In the genomic region with DNA sequence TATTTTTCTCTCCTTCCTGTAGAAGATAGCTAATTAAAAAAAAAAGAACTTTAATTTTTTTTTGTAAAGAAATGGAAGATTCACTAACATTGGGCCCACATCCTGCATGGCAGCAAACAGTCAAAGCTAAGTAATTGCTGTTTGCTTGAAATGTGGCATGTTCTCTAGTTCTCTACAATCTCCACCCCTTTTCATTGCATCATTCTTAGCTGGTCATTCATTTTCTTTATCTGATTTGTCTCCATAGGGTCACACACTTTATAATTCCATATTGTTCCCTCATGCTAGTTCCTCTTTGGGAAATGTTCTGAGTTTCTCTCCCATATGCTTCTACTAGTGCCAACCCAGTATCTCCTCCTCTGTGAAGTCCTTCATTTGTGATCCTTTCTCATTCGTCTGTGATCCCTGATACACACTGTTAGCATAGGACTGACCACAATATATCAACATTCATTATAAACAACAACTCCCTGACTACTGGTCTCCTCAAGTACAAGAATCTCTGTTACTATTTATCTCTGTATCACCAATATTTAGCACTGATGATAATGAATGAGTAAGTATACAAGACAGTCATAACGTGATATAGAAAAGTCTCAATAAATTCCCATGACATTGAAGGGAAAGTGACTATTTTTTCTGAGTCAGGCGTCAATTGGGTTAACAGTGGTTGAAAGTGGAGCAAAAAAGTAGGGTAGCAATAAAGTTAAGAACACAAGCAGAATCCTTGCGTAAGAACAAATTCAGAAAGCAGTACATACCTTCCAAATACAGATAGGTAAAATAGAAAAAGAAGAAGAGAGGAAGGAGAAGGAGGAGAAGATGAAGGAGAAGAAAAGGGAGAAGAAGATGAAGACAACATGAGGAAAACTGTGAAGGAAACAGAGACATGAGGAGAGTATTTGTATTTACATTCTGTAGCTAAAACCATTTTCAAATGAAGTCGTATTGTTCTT, we compare ENCODE assay signal across 1 cellular context.
TF ChIP-seq lines count a peak whose summit lies in the region.

No MANE protein-coding gene starts in this region.

TF ChIP-seq in K562, 482 proteins besides CTCF, POLR2A, EP300 and RAD21 (continued from another document and continues in another):
- no peak for TF ChIP-seq SRSF1 (IDR thresholded peaks at IDR 0.05; ENCODE audit: low read depth, low read length)
- TF ChIP-seq, protein P1, sequence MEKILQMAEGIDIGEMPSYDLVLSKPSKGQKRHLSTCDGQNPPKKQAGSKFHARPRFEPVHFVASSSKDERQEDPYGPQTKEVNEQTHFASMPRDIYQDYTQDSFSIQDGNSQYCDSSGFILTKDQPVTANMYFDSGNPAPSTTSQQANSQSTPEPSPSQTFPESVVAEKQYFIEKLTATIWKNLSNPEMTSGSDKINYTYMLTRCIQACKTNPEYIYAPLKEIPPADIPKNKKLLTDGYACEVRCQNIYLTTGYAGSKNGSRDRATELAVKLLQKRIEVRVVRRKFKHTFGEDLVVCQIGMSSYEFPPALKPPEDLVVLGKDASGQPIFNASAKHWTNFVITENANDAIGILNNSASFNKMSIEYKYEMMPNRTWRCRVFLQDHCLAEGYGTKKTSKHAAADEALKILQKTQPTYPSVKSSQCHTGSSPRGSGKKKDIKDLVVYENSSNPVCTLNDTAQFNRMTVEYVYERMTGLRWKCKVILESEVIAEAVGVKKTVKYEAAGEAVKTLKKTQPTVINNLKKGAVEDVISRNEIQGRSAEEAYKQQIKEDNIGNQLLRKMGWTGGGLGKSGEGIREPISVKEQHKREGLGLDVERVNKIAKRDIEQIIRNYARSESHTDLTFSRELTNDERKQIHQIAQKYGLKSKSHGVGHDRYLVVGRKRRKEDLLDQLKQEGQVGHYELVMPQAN (IDR thresholded peaks at IDR 0.05; ENCODE audit: borderline replicate concordance), result no peak
- TF ChIP-seq, protein P2, sequence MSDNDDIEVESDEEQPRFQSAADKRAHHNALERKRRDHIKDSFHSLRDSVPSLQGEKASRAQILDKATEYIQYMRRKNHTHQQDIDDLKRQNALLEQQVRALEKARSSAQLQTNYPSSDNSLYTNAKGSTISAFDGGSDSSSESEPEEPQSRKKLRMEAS (CRISPR knock-in tag; IDR thresholded peaks at IDR 0.05), result no peak; the same call in 1 of the 2 replicates
- no peak for TF ChIP-seq KAT7 (CRISPR knock-in tag; IDR thresholded peaks at IDR 0.05; ENCODE audit: borderline replicate concordance)
- TF ChIP-seq ZNF79 (CRISPR knock-in tag; IDR thresholded peaks at IDR 0.05; ENCODE audit: low read depth), result no peak
- TF ChIP-seq SMAD1 (IDR thresholded peaks at IDR 0.05; ENCODE audit: low read depth, low read length, partially characterized antibody), result no peak
- TF ChIP-seq HNRNPUL1 (IDR thresholded peaks at IDR 0.05; ENCODE audit: low read length), result no peak
- TF ChIP-seq, protein P3, sequence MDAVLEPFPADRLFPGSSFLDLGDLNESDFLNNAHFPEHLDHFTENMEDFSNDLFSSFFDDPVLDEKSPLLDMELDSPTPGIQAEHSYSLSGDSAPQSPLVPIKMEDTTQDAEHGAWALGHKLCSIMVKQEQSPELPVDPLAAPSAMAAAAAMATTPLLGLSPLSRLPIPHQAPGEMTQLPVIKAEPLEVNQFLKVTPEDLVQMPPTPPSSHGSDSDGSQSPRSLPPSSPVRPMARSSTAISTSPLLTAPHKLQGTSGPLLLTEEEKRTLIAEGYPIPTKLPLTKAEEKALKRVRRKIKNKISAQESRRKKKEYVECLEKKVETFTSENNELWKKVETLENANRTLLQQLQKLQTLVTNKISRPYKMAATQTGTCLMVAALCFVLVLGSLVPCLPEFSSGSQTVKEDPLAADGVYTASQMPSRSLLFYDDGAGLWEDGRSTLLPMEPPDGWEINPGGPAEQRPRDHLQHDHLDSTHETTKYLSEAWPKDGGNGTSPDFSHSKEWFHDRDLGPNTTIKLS (IDR thresholded peaks at IDR 0.05; ENCODE audit: borderline replicate concordance, low read depth), result no peak
- no peak for TF ChIP-seq NFXL1 (CRISPR knock-in tag; IDR thresholded peaks at IDR 0.05)
- TF ChIP-seq, protein P4, sequence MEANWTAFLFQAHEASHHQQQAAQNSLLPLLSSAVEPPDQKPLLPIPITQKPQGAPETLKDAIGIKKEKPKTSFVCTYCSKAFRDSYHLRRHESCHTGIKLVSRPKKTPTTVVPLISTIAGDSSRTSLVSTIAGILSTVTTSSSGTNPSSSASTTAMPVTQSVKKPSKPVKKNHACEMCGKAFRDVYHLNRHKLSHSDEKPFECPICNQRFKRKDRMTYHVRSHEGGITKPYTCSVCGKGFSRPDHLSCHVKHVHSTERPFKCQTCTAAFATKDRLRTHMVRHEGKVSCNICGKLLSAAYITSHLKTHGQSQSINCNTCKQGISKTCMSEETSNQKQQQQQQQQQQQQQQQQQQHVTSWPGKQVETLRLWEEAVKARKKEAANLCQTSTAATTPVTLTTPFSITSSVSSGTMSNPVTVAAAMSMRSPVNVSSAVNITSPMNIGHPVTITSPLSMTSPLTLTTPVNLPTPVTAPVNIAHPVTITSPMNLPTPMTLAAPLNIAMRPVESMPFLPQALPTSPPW (CRISPR knock-in tag; IDR thresholded peaks at IDR 0.05), result peak; percentile 14; the same call in 1 of the 2 replicates
- TF ChIP-seq, protein P5, sequence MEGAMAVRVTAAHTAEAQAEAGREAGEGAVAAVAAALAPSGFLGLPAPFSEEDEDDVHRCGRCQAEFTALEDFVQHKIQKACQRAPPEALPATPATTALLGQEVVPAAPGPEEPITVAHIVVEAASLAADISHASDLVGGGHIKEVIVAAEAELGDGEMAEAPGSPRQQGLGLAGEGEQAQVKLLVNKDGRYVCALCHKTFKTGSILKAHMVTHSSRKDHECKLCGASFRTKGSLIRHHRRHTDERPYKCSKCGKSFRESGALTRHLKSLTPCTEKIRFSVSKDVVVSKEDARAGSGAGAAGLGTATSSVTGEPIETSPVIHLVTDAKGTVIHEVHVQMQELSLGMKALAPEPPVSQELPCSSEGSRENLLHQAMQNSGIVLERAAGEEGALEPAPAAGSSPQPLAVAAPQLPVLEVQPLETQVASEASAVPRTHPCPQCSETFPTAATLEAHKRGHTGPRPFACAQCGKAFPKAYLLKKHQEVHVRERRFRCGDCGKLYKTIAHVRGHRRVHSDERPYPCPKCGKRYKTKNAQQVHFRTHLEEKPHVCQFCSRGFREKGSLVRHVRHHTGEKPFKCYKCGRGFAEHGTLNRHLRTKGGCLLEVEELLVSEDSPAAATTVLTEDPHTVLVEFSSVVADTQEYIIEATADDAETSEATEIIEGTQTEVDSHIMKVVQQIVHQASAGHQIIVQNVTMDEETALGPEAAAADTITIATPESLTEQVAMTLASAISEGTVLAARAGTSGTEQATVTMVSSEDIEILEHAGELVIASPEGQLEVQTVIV (CRISPR knock-in tag; IDR thresholded peaks at IDR 0.05; ENCODE audit: borderline replicate concordance), result no peak
- TF ChIP-seq NCOA4 (IDR thresholded peaks at IDR 0.05; ENCODE audit: partially characterized antibody), result no peak
- no peak for TF ChIP-seq SAFB2 (IDR thresholded peaks at IDR 0.05; ENCODE audit: borderline replicate concordance, low read depth, low read length, severe bottlenecking)
- no peak for TF ChIP-seq KLF13 (tag; IDR thresholded peaks at IDR 0.05; ENCODE audit: borderline replicate concordance, low read depth)
- TF ChIP-seq CHCHD3 (CRISPR knock-in tag; IDR thresholded peaks at IDR 0.05), result no peak
- no peak for TF ChIP-seq NUFIP1 (IDR thresholded peaks at IDR 0.05; ENCODE audit: partially characterized antibody)
- no peak for TF ChIP-seq SREBF1 (IDR thresholded peaks at IDR 0.05; ENCODE audit: borderline replicate concordance, low read depth, low read length)
- 0 out of 3 replicates have a peak, but pooled peaks of 1 of the 2 experiments have one; percentile 7 for TF ChIP-seq CBX3 (IDR thresholded peaks at IDR 0.05; ENCODE audit: borderline replicate concordance in 1 of 2, low read length in 2 of 2)
- TF ChIP-seq ZNF830 (CRISPR knock-in tag; IDR thresholded peaks at IDR 0.05), result no peak
- TF ChIP-seq HDAC8 (tag; IDR thresholded peaks at IDR 0.05), result no peak
- TF ChIP-seq POLR2H (tag; IDR thresholded peaks at IDR 0.05; ENCODE audit: low read depth), result peak; percentile 57; the same call in 1 of the 2 replicates
- TF ChIP-seq MBD2 (IDR thresholded peaks at IDR 0.05; ENCODE audit: borderline replicate concordance, low read depth), result no peak
- TF ChIP-seq SMAD2 (IDR thresholded peaks at IDR 0.05; ENCODE audit: low read depth, low read length), result no peak
- TF ChIP-seq, protein P6, sequence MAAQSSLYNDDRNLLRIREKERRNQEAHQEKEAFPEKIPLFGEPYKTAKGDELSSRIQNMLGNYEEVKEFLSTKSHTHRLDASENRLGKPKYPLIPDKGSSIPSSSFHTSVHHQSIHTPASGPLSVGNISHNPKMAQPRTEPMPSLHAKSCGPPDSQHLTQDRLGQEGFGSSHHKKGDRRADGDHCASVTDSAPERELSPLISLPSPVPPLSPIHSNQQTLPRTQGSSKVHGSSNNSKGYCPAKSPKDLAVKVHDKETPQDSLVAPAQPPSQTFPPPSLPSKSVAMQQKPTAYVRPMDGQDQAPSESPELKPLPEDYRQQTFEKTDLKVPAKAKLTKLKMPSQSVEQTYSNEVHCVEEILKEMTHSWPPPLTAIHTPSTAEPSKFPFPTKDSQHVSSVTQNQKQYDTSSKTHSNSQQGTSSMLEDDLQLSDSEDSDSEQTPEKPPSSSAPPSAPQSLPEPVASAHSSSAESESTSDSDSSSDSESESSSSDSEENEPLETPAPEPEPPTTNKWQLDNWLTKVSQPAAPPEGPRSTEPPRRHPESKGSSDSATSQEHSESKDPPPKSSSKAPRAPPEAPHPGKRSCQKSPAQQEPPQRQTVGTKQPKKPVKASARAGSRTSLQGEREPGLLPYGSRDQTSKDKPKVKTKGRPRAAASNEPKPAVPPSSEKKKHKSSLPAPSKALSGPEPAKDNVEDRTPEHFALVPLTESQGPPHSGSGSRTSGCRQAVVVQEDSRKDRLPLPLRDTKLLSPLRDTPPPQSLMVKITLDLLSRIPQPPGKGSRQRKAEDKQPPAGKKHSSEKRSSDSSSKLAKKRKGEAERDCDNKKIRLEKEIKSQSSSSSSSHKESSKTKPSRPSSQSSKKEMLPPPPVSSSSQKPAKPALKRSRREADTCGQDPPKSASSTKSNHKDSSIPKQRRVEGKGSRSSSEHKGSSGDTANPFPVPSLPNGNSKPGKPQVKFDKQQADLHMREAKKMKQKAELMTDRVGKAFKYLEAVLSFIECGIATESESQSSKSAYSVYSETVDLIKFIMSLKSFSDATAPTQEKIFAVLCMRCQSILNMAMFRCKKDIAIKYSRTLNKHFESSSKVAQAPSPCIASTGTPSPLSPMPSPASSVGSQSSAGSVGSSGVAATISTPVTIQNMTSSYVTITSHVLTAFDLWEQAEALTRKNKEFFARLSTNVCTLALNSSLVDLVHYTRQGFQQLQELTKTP (IDR thresholded peaks at IDR 0.05; ENCODE audit: low read depth in 1 of 2, partially characterized antibody in 2 of 2), result peak; percentile 48 to 62
- TF ChIP-seq, protein P7, sequence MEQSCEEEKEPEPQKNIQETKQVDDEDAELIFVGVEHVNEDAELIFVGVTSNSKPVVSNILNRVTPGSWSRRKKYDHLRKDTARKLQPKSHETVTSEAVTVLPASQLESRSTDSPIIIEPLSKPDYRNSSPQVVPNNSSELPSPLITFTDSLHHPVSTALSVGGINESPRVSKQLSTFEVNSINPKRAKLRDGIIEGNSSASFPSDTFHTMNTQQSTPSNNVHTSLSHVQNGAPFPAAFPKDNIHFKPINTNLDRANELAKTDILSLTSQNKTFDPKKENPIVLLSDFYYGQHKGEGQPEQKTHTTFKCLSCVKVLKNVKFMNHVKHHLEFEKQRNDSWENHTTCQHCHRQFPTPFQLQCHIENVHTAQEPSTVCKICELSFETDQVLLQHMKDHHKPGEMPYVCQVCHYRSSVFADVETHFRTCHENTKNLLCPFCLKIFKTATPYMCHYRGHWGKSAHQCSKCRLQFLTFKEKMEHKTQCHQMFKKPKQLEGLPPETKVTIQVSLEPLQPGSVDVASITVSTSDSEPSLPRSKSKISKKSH (CRISPR knock-in tag; IDR thresholded peaks at IDR 0.05), result no peak
- TF ChIP-seq HDAC3 (IDR thresholded peaks at IDR 0.05; ENCODE audit: borderline replicate concordance, partially characterized antibody), result no peak
- no peak for TF ChIP-seq CBFA2T3 (IDR thresholded peaks at IDR 0.05)
- TF ChIP-seq, protein P8, sequence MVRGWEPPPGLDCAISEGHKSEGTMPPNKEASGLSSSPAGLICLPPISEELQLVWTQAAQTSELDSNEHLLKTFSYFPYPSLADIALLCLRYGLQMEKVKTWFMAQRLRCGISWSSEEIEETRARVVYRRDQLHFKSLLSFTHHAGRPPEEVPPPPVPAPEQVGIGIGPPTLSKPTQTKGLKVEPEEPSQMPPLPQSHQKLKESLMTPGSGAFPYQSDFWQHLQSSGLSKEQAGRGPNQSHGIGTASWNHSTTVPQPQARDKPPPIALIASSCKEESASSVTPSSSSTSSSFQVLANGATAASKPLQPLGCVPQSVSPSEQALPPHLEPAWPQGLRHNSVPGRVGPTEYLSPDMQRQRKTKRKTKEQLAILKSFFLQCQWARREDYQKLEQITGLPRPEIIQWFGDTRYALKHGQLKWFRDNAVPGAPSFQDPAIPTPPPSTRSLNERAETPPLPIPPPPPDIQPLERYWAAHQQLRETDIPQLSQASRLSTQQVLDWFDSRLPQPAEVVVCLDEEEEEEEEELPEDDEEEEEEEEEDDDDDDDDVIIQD (CRISPR knock-in tag; IDR thresholded peaks at IDR 0.05), result no peak
- TF ChIP-seq, protein P9, sequence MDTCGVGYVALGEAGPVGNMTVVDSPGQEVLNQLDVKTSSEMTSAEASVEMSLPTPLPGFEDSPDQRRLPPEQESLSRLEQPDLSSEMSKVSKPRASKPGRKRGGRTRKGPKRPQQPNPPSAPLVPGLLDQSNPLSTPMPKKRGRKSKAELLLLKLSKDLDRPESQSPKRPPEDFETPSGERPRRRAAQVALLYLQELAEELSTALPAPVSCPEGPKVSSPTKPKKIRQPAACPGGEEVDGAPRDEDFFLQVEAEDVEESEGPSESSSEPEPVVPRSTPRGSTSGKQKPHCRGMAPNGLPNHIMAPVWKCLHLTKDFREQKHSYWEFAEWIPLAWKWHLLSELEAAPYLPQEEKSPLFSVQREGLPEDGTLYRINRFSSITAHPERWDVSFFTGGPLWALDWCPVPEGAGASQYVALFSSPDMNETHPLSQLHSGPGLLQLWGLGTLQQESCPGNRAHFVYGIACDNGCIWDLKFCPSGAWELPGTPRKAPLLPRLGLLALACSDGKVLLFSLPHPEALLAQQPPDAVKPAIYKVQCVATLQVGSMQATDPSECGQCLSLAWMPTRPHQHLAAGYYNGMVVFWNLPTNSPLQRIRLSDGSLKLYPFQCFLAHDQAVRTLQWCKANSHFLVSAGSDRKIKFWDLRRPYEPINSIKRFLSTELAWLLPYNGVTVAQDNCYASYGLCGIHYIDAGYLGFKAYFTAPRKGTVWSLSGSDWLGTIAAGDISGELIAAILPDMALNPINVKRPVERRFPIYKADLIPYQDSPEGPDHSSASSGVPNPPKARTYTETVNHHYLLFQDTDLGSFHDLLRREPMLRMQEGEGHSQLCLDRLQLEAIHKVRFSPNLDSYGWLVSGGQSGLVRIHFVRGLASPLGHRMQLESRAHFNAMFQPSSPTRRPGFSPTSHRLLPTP (IDR thresholded peaks at IDR 0.05; ENCODE audit: borderline replicate concordance, extremely low read depth, insufficient read length), result no peak
- TF ChIP-seq MYC (IDR thresholded peaks at IDR 0.05; ENCODE audit: low read depth, low read length), result peak; percentile 62; the same call in 1 of the 2 replicates
- TF ChIP-seq MYC (CRISPR knock-in tag; IDR thresholded peaks at IDR 0.05; ENCODE audit: borderline replicate concordance, low read depth), result no peak
- TF ChIP-seq, protein P10, sequence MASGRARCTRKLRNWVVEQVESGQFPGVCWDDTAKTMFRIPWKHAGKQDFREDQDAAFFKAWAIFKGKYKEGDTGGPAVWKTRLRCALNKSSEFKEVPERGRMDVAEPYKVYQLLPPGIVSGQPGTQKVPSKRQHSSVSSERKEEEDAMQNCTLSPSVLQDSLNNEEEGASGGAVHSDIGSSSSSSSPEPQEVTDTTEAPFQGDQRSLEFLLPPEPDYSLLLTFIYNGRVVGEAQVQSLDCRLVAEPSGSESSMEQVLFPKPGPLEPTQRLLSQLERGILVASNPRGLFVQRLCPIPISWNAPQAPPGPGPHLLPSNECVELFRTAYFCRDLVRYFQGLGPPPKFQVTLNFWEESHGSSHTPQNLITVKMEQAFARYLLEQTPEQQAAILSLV (tag; IDR thresholded peaks at IDR 0.05), result peak; percentile 83
- no peak for TF ChIP-seq ZNF3 (CRISPR knock-in tag; IDR thresholded peaks at IDR 0.05)
- no peak for TF ChIP-seq RBM14 (IDR thresholded peaks at IDR 0.05; ENCODE audit: borderline replicate concordance, insufficient read depth, low read depth, low read length)
